In genomic region chr20:52416959-52417358, GRCh38 we compare ENCODE assay signal across 28 cellular contexts.
"Had no signal": no experiment of that assay in that cellular context is flagged by ENCODE, and none has a peak within 500 bp of the region (broad histone marks: within the 10 kb centered on the region; RNA-seq: fewer than 3 reads in every experiment).

No MANE protein-coding gene starts in this region.

- H3K9ac ChIP-seq: neural progenitor cell, parathyroid adenoma had no signal

- H3K4me1 ChIP-seq: neural progenitor cell, parathyroid adenoma, psoas muscle, spleen, suprapubic skin, testis, tibial artery, transverse colon, upper lobe of right lung, uterus had no signal

- H3K9me3 ChIP-seq: suprapubic skin, testis, transverse colon, uterus had no signal

- H3K4me2 ChIP-seq: neural progenitor cell, smooth muscle cell had no signal

- H2AFZ ChIP-seq: neural progenitor cell, parathyroid adenoma had no signal

- H3K36me3 ChIP-seq: neural progenitor cell, ovary, spleen, suprapubic skin, tibial artery, transverse colon, upper lobe of right lung, uterus had no signal

- H3K27ac ChIP-seq: neural progenitor cell, ovary, parathyroid adenoma, psoas muscle, skin epidermis, spleen, suprapubic skin, testis, tibial artery, transverse colon, upper lobe of right lung, uterus had no signal

- H3K79me2 ChIP-seq: parathyroid adenoma had no signal

- H3K4me3 ChIP-seq: neural progenitor cell, ovary, psoas muscle, skin epidermis, smooth muscle cell, spleen, suprapubic skin, testis, tibial artery, transverse colon, upper lobe of right lung, uterus had no signal

- H3K27me3 ChIP-seq: neural progenitor cell, ovary, spleen, suprapubic skin, testis, tibial artery, transverse colon, upper lobe of right lung, uterus had no signal

- ATAC-seq: natural killer cell; psoas muscle; right cardiac atrium; sciatic nerve; stimulated activated memory B cell treated with anti-CD40 and anti-IgM and Interleukin-4, amounts not matched to agents 10 μg/mL and 1 μg/mL and 100 μg/mL, for 72 hours; stimulated activated naive CD8-positive, alpha-beta T cell treated with anti-CD3 and anti-CD28 coated beads, Interleukin-15, amount 100 ng/mL, for 72 hours; stimulated activated naive CD8-positive, alpha-beta T cell treated with anti-CD3 and anti-CD28 coated beads, Interleukin-15, Interleukin-2, amounts not matched to agents 100 U/mL and 50 U/mL, for 24 hours; upper lobe of right lung had no signal

- DNase-seq: natural killer cell; occipital lobe; ovary; posterior cingulate gyrus; psoas muscle; right cardiac atrium; spleen; stimulated activated CD4-positive, alpha-beta T cell treated with anti-CD3 and anti-CD28 coated beads, Interleukin-12 subunit alpha, Interleukin-12 subunit beta, amount 100 ng/mL, for 4 hours; stimulated activated CD4-positive, alpha-beta T cell treated with anti-CD3 and anti-CD28 coated beads, Interleukin-1b, Interleukin-23, amount 100 ng/mL, for 48 hours; stimulated activated CD4-positive, alpha-beta T cell treated with anti-CD3 and anti-CD28 coated beads, Interleukin-4, amount 100 ng/mL, for 1 hour; stimulated activated CD4-positive, alpha-beta T cell treated with anti-CD3 and anti-CD28 coated beads, Interleukin-4, amount 100 ng/mL, for 4 hours; stimulated activated CD8-positive, alpha-beta memory T cell treated with anti-CD3 and anti-CD28 coated beads, Interleukin-4, amount 100 ng/mL, for 48 hours; stimulated activated naive CD4-positive, alpha-beta T cell; stimulated activated naive CD8-positive, alpha-beta T cell treated with anti-CD3 and anti-CD28 coated beads, Interleukin-15, amount 100 ng/mL, for 72 hours; stimulated activated naive CD8-positive, alpha-beta T cell treated with anti-CD3 and anti-CD28 coated beads, Interleukin-15, Interleukin-2, amounts not matched to agents 100 U/mL and 50 U/mL, for 24 hours; substantia nigra; testis; tibial artery; transverse colon; upper lobe of right lung; uterus had no signal
